In genomic region chr15:31304736-31305365, GRCh38 we compare ENCODE assay signal across 10 cellular contexts. TPM values are rescaled to one million over a fixed set of nuclear protein-coding genes. Genes with fewer than 3 reads are reported as not detected.
DNase-seq lines count a peak whose midpoint lies in the region; ATAC-seq and TF ChIP-seq lines count a peak whose summit lies in the region.
"Had no signal": no experiment of that assay in that cellular context is flagged by ENCODE, and none has a peak within 500 bp of the region (broad histone marks: within the 10 kb centered on the region; RNA-seq: fewer than 3 reads in every experiment).

No MANE protein-coding gene starts in this region.

- WGBS in ectodermal cell, 2 experiments, result 86 to 88% methylated on average over 12 of the region's 12 CpGs
- WGBS in thymus, result 92% methylated on average over 12 of the region's 12 CpGs

- ATAC-seq in activated CD8-positive, alpha-beta T cell treated with anti-CD3 and anti-CD28 coated beads, Interleukin-2, amount 10 ng/mL, durations not matched to agents 7 days and 5 days, result no peak
- ATAC-seq in activated CD8-positive, alpha-beta T cell treated with anti-CD3 and anti-CD28 coated beads for 36 hours, result no peak
- ATAC-seq in HG02885 (IDR thresholded peaks at IDR 0.05; ENCODE audit: poor library complexity, unreplicated experiment) (no peak), GM19035 (IDR thresholded peaks at IDR 0.05; ENCODE audit: unreplicated experiment) (no peak)
- ATAC-seq: body of pancreas had no signal

- peaks cover 78% of the 10 kb centered on the region for H3K4me1 ChIP-seq in ectodermal cell (ENCODE audit: control insufficient read depth, insufficient read depth, low read length)
- peaks cover 88% of the 10 kb centered on the region for H3K4me1 ChIP-seq in thymus (ENCODE audit: control insufficient read depth, insufficient read depth, low read length)

- CTCF ChIA-PET in activated CD8-positive, alpha-beta T cell treated with anti-CD3 and anti-CD28 coated beads, Interleukin-2, amount 10 ng/mL, durations not matched to agents 7 days and 5 days (lab: Charles Lee), result no interaction called here
- CTCF ChIA-PET in activated CD8-positive, alpha-beta T cell treated with anti-CD3 and anti-CD28 coated beads for 36 hours (lab: Charles Lee), result interaction anchor here (1.6 to 1.7 kb wide), 2 partner anchors 130 to 186 kb away, joined by 3 to 4 read pairs; no protein-coding TSS in a partner anchor

- no peaks in the 10 kb centered on the region for H3K27me3 ChIP-seq in ectodermal cell (ENCODE audit: control insufficient read depth, insufficient read depth, low read length, poor library complexity, severe bottlenecking)
- H3K27me3 ChIP-seq in thymus (ENCODE audit: control insufficient read depth, insufficient read depth), result no peaks in the 10 kb centered on the region
- H3K27me3 ChIP-seq: body of pancreas, MG63 had no signal

- peak overlapping the region; percentile 8 for H3K27ac Mint-ChIP-seq in activated CD8-positive, alpha-beta T cell treated with anti-CD3 and anti-CD28 coated beads, Interleukin-2, amount 10 ng/mL, durations not matched to agents 7 days and 5 days
- H3K27ac Mint-ChIP-seq in activated CD8-positive, alpha-beta T cell treated with anti-CD3 and anti-CD28 coated beads for 36 hours, result no peak overlapping the region

- H3K9me3 ChIP-seq in ectodermal cell (ENCODE audit: control insufficient read depth, low read length), result no peaks in the 10 kb centered on the region
- H3K9me3 ChIP-seq in thymus (ENCODE audit: control insufficient read depth), result no peaks in the 10 kb centered on the region
- H3K9me3 ChIP-seq: body of pancreas, MG63 had no signal

- TF ChIP-seq CTCF in activated CD8-positive, alpha-beta T cell treated with anti-CD3 and anti-CD28 coated beads for 36 hours (IDR thresholded peaks at IDR 0.05), result no peak

- H3K4me3 ChIP-seq in ectodermal cell (ENCODE audit: insufficient read depth, low read depth, low read length) (no peak overlapping the region), thymus (ENCODE audit: low read length) (no peak overlapping the region)
- H3K4me3 ChIP-seq: body of pancreas, MG63 had no signal

- intact Hi-C loops in activated CD8-positive, alpha-beta T cell treated with anti-CD3 and anti-CD28 coated beads for 36 hours (cut with micrococcal nuclease), result loop anchor here (5.0 kb wide), 1 partner anchor 47 kb away; no protein-coding TSS in a partner anchor

- H3K27ac ChIP-seq in ectodermal cell (ENCODE audit: insufficient read depth, low read depth, low read length, poor library complexity, severe bottlenecking), result peak overlapping the region; percentile 1
- peak overlapping the region; percentile 64 for H3K27ac ChIP-seq in thymus (ENCODE audit: low read depth)
- H3K27ac ChIP-seq: body of pancreas had no signal

- no peaks in the 10 kb centered on the region for H3K36me3 ChIP-seq in ectodermal cell (ENCODE audit: control insufficient read depth, insufficient read depth, low read length)
- peaks cover 4% of the 10 kb centered on the region for H3K36me3 ChIP-seq in thymus (ENCODE audit: control insufficient read depth, insufficient read depth)
- H3K36me3 ChIP-seq: MG63 had no signal

- H3K9me3 Mint-ChIP-seq in activated CD8-positive, alpha-beta T cell treated with anti-CD3 and anti-CD28 coated beads, Interleukin-2, amount 10 ng/mL, durations not matched to agents 7 days and 5 days (ENCODE audit: insufficient read depth), result no peaks in the 10 kb centered on the region
- no peaks in the 10 kb centered on the region for H3K9me3 Mint-ChIP-seq in activated CD8-positive, alpha-beta T cell treated with anti-CD3 and anti-CD28 coated beads for 36 hours

- peaks cover 43% of the 10 kb centered on the region for H3K4me1 Mint-ChIP-seq in activated CD8-positive, alpha-beta T cell treated with anti-CD3 and anti-CD28 coated beads, Interleukin-2, amount 10 ng/mL, durations not matched to agents 7 days and 5 days (ENCODE audit: low read depth)
- H3K4me1 Mint-ChIP-seq in activated CD8-positive, alpha-beta T cell treated with anti-CD3 and anti-CD28 coated beads for 36 hours (ENCODE audit: low read depth), result peaks cover 44% of the 10 kb centered on the region

- POLR2A ChIA-PET in activated CD8-positive, alpha-beta T cell treated with anti-CD3 and anti-CD28 coated beads, Interleukin-2, amount 10 ng/mL, durations not matched to agents 7 days and 5 days (lab: Charles Lee), result interaction anchor here (1.8 kb wide), 1 partner anchor 21 kb away, joined by 4 read pairs; no protein-coding TSS in a partner anchor
- POLR2A ChIA-PET in activated CD8-positive, alpha-beta T cell treated with anti-CD3 and anti-CD28 coated beads for 36 hours (lab: Charles Lee), result no interaction called here

- DNase-seq in activated CD8-positive, alpha-beta T cell treated with anti-CD3 and anti-CD28 coated beads, Interleukin-2, amount 10 ng/mL, durations not matched to agents 7 days and 5 days, result peak; percentile 19
- DNase-seq in activated CD8-positive, alpha-beta T cell treated with anti-CD3 and anti-CD28 coated beads for 36 hours, result no peak
- peak; percentile 65 for DNase-seq in NCI-H345 (lab: John Stamatoyannopoulos, UW)
- DNase-seq in NK-92 treated with Interleukin-12 subunit alpha and Interleukin-12 subunit beta, amount 100 ng/mL, for 24 hours (lab: John Stamatoyannopoulos, UW), result no peak
- DNase-seq: body of pancreas, MG63 had no signal

- peaks cover 6% of the 10 kb centered on the region for H3K27me3 Mint-ChIP-seq in activated CD8-positive, alpha-beta T cell treated with anti-CD3 and anti-CD28 coated beads, Interleukin-2, amount 10 ng/mL, durations not matched to agents 7 days and 5 days (ENCODE audit: low read depth)
- H3K27me3 Mint-ChIP-seq in activated CD8-positive, alpha-beta T cell treated with anti-CD3 and anti-CD28 coated beads for 36 hours, result no peaks in the 10 kb centered on the region

- no peaks in the 10 kb centered on the region for H3K36me3 Mint-ChIP-seq in activated CD8-positive, alpha-beta T cell treated with anti-CD3 and anti-CD28 coated beads, Interleukin-2, amount 10 ng/mL, durations not matched to agents 7 days and 5 days (ENCODE audit: low read depth)
- no peaks in the 10 kb centered on the region for H3K36me3 Mint-ChIP-seq in activated CD8-positive, alpha-beta T cell treated with anti-CD3 and anti-CD28 coated beads for 36 hours (ENCODE audit: low read depth)

- H3K4me3 Mint-ChIP-seq in activated CD8-positive, alpha-beta T cell treated with anti-CD3 and anti-CD28 coated beads, Interleukin-2, amount 10 ng/mL, durations not matched to agents 7 days and 5 days, result no peak overlapping the region
- H3K4me3 Mint-ChIP-seq in activated CD8-positive, alpha-beta T cell treated with anti-CD3 and anti-CD28 coated beads for 36 hours, result no peak overlapping the region

RNA-seq across cellular contexts. Expression of gene KLF13, which starts 21.8 kb away (rescaled TPM):
- total RNA-seq in activated CD8-positive, alpha-beta T cell treated with anti-CD3 and anti-CD28 coated beads, Interleukin-2, amount 10 ng/mL, durations not matched to agents 7 days and 5 days, result 100 to 1,000 TPM; 214 to 215 TPM
- total RNA-seq in activated CD8-positive, alpha-beta T cell treated with anti-CD3 and anti-CD28 coated beads for 36 hours, result 100 to 1,000 TPM; 163 to 175 TPM
- polyA plus RNA-seq in ectodermal cell (2013, experiment 1 of 4), result 31.5 TPM
- 37.0 TPM for polyA plus RNA-seq in ectodermal cell (2013, experiment 2 of 4)
- polyA plus RNA-seq in ectodermal cell (2013, experiment 3 of 4), result 32.8 TPM
- polyA plus RNA-seq in ectodermal cell (2013, experiment 4 of 4), result 40.1 TPM
- polyA plus RNA-seq in thymus, result 107 TPM

Comparison
In these comparisons a context has a peak if more than half of its experiments do, and no peak if none do; other contexts are left out.
1. DNase-seq: peak in activated CD8-positive, alpha-beta T cell treated with anti-CD3 and anti-CD28 coated beads, Interleukin-2, amount 10 ng/mL, durations not matched to agents 7 days and 5 days (single experiment) and NCI-H345 (single experiment); none in activated CD8-positive, alpha-beta T cell treated with anti-CD3 and anti-CD28 coated beads for 36 hours (single experiment) and NK-92 treated with Interleukin-12 subunit alpha and Interleukin-12 subunit beta, amount 100 ng/mL, for 24 hours (single experiment).